Comparison of ENCODE assay signal across 16 cellular contexts in genomic region chr11:131486100-131486499, GRCh38.
DNase-seq lines count a peak whose midpoint lies in the region; ATAC-seq and TF ChIP-seq lines count a peak whose summit lies in the region.
"Had no signal": no experiment of that assay in that cellular context is flagged by ENCODE, and none has a peak within 500 bp of the region (broad histone marks: within the 10 kb centered on the region; RNA-seq: fewer than 3 reads in every experiment).

No MANE protein-coding gene starts in this region.

- POLR2A ChIA-PET in PC-9 (lab: Charles Lee; ENCODE audit: unreplicated experiment): interaction anchor here (0.5 to 0.9 kb wide), 3 partner anchors 41 to 502 kb away, joined by 3 to 5 read pairs (median 3); no protein-coding TSS in a partner anchor

- H2AFZ ChIP-seq in PC-9: no peak overlapping the region

- no peaks in the 10 kb centered on the region for H3K79me2 ChIP-seq in PC-9 (ENCODE audit: low read depth)

- H3K9me2 ChIP-seq in PC-9 (ENCODE audit: insufficient read depth): no peaks in the 10 kb centered on the region

- peak in 3 of 4 donors; percentile 59 to 85 (median 63) for ATAC-seq in psoas muscle
- no peak for ATAC-seq in GM19452 (IDR thresholded peaks at IDR 0.05; ENCODE audit: unreplicated experiment)

- H3K9me3 ChIP-seq in PC-9 (ENCODE audit: insufficient read depth, low read depth) (no peaks in the 10 kb centered on the region), psoas muscle (no peaks in the 10 kb centered on the region)

- H3K36me3 ChIP-seq in PC-9 (ENCODE audit: low read depth): no peaks in the 10 kb centered on the region
- H3K36me3 ChIP-seq in psoas muscle (ENCODE audit: insufficient read depth in 1 of 2, low read depth in 1 of 2): no peaks in the 10 kb centered on the region

- H3K27me3 ChIP-seq in PC-9 (ENCODE audit: insufficient read depth, low read depth): no peaks in the 10 kb centered on the region
- H3K27me3 ChIP-seq in psoas muscle (ENCODE audit: insufficient read depth in 3 of 3, low read length in 2 of 3): no peaks in the 10 kb centered on the region

- CTCF ChIA-PET in PC-9 (lab: Charles Lee): interaction anchor here (0.5 to 1.1 kb wide), 4 partner anchors 9 to 528 kb away, joined by 3 to 4 read pairs (median 4); no protein-coding TSS in a partner anchor

- H3K4me1 ChIP-seq in PC-9 (replicated peaks; ENCODE audit: insufficient read depth) (no peaks in the 10 kb centered on the region), psoas muscle (no peaks in the 10 kb centered on the region)

- no peak overlapping the region for H3K4me2 ChIP-seq in PC-9

- H3K27ac ChIP-seq in PC-9 (no peak overlapping the region), psoas muscle (no peak overlapping the region)

- H3K4me3 ChIP-seq in PC-9: no peak overlapping the region
- no peak overlapping the region for H3K4me3 ChIP-seq in psoas muscle

- no peaks in the 10 kb centered on the region for H3F3A ChIP-seq in PC-9 (ENCODE audit: insufficient read depth, low read depth)

- H4K20me1 ChIP-seq in PC-9 (ENCODE audit: insufficient read depth): no peaks in the 10 kb centered on the region

- no peak for TF ChIP-seq CTCF in PC-9 (conservative IDR thresholded peaks at IDR 0.05)
- TF ChIP-seq CTCF in psoas muscle (IDR thresholded peaks at IDR 0.05): no peak

- DNase-seq in AG08396 (ENCODE audit: low spot score) (peak; percentile 11), PC-9 (peak; percentile 49 to 71), globus pallidus (ENCODE audit: low spot score) (peak; percentile 66), psoas muscle (no peak), NCI-H2196 treated with DMSO at 0.1 percent for 48 hours (lab: John Stamatoyannopoulos, UW; ENCODE audit: unreplicated experiment) (no peak), NCI-H774 (lab: John Stamatoyannopoulos, UW) (no peak), HuH-7 (ENCODE audit: low spot score) (no peak)
- DNase-seq: 8988T; CD4-positive, alpha-beta T cell; Karpas-422; MM.1S; NCI-H1105; NCI-H187 treated with DMSO at 0.1 percent for 48 hours; NCI-H446 treated with DMSO at 0.1 percent for 48 hours; NCI-H748 treated with DMSO at 0.1 percent for 48 hours had no signal

- intact Hi-C loops in PC-9 (cut with micrococcal nuclease; ENCODE audit: unreplicated experiment): loop anchor here (1.0 to 2.0 kb wide), 6 partner anchors 11 to 453 kb away; no protein-coding TSS in a partner anchor
- intact Hi-C loops in psoas muscle (cut with DNase I): no loop called here

- WGBS in psoas muscle, 3 donors: 42 to 48% (median 43%) methylated on average over 3 of the region's 3 CpGs

- BruUV-seq in PC-9 (replicated peaks; lab: Mats Ljungman, UMichigan): no TSS peak

Comparison
In these comparisons a context has a peak if more than half of its experiments do, and no peak if none do; other contexts are left out.
1. DNase-seq: peak in AG08396 (single experiment), PC-9 (2 of 2) and globus pallidus (single experiment); none in psoas muscle (0 of 2), NCI-H2196 treated with DMSO at 0.1 percent for 48 hours (single experiment), NCI-H774 (single experiment) and HuH-7 (single experiment).